Comparison of ENCODE assay signal across 8 cellular contexts in the genomic region with DNA sequence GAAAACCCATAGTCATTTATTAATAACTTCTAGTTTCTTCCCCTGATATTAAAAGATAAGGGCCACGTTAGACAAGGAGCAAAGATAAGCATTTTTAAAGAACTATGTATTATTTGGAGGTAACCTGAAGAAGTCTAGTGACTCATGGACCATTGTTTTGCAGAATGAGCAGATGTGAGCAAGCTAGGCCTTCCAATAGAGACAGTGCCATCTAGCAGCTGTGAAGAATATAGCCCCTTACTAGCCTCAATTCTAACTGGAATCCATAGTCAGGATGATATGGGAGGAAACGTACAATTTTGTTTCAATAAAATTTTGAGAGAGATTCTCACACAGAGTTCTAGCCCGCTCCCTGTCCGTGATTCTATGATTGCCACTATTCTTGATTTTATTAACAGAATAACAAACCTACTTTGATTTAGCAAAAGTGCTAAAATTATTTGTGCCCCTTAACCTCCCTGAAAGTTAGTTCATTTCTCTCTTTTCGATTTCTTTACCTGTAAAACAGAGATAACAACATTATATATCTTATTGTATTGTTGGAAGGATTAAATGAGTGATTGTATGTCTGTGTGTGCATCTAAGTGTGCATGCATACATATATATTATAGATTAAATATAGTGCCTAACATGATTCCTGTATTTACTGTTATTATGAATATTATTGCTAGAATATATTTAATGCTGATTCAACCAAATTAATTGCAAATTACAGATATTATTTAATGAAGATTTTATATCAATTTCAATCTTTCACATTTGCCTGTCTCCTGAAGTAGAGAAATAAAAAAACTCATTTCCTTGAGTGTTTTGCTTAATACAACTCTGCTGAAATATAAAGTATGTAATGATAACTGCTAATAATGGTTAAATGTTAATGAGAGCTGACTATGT. TPM values are rescaled to one million over a fixed set of nuclear protein-coding genes. Genes with fewer than 3 reads are reported as not detected.
DNase-seq lines count a peak whose midpoint lies in the region; ATAC-seq and TF ChIP-seq lines count a peak whose summit lies in the region.

No MANE protein-coding gene starts in this region.

- H3K4me1 ChIP-seq in SK-N-SH (ENCODE audit: control insufficient read depth in 1 of 2, insufficient read depth in 2 of 2, low read depth in 1 of 2, low read length in 1 of 2) = no peaks in the 10 kb centered on the region
- no peaks in the 10 kb centered on the region for H3K4me1 ChIP-seq in sigmoid colon

- H3K36me3 ChIP-seq in GM06990 (ENCODE audit: control insufficient read depth, insufficient read depth, low read length) = no peaks in the 10 kb centered on the region
- H3K36me3 ChIP-seq in SK-N-SH (replicated peaks in 1 of 2; ENCODE audit: control insufficient read depth in 1 of 2, insufficient read depth in 2 of 2, low read length in 1 of 2) = peaks cover 0 to 11% of the 10 kb centered on the region in 2 experiments
- H3K36me3 ChIP-seq in sigmoid colon = no peaks in the 10 kb centered on the region

- 62% methylated on average over 5 of the region's 5 CpGs for WGBS in SK-N-SH (ENCODE audit: low lambda C conversion rate)
- WGBS in sigmoid colon, 2 donors = 55 to 60% methylated on average over 5 of the region's 5 CpGs

- peak; percentile 72 for TF ChIP-seq RAD21 in SK-N-SH (IDR thresholded peaks at IDR 0.05; ENCODE audit: low read length)

- H3K79me2 ChIP-seq in SK-N-SH (ENCODE audit: insufficient read depth) = no peaks in the 10 kb centered on the region

- peaks cover 3% of the 10 kb centered on the region for H3F3A ChIP-seq in SK-N-SH (replicated peaks; ENCODE audit: insufficient read depth)

- H3K9me3 ChIP-seq in SK-N-SH (0 out of 2 replicates have a peak, but pooled peaks cover 1% of the 10 kb centered on the region), sigmoid colon (no peaks in the 10 kb centered on the region)

- intact Hi-C loops in sigmoid colon (cut with DNase I) = no loop called here

- H4K20me1 ChIP-seq in SK-N-SH (ENCODE audit: insufficient read depth) = no peaks in the 10 kb centered on the region

- TF ChIP-seq POLR2A in sigmoid colon (IDR thresholded peaks at IDR 0.05) = no peak

- DNase-seq in GM06990 (ENCODE audit: extremely low read depth, insufficient read length) (no peak), LHCN-M2 (ENCODE audit: low read depth) (peak; percentile 74), SK-N-SH (peak; percentile 30), foreskin melanocyte (peak; percentile 17), sigmoid colon (no peak), mesenteric fat pad (ENCODE audit: low spot score) (no peak)
- no peak for DNase-seq in activated CD4-positive, alpha-beta T cell treated with anti-CD3 and anti-CD28 coated beads for 4 hours

- POLR2A ChIA-PET in SK-N-SH (lab: Yijun Ruan, JAX) = no interaction called here

- TF ChIP-seq EP300 in SK-N-SH (IDR thresholded peaks at IDR 0.05; ENCODE audit: borderline replicate concordance in 1 of 2, low read depth in 1 of 2, low read length in 1 of 2) (no peak), sigmoid colon (IDR thresholded peaks at IDR 0.05) (no peak)

- no peak overlapping the region for H3K4me2 ChIP-seq in SK-N-SH

- H3K27me3 ChIP-seq in GM06990 (replicated peaks; ENCODE audit: control insufficient read depth, insufficient read depth, low read length) = no peaks in the 10 kb centered on the region
- H3K27me3 ChIP-seq in SK-N-SH (ENCODE audit: insufficient read depth) = no peaks in the 10 kb centered on the region
- no peaks in the 10 kb centered on the region for H3K27me3 ChIP-seq in sigmoid colon

- H3K4me3 ChIP-seq in GM06990 (replicated peaks; ENCODE audit: low read depth, low read length) (no peak overlapping the region), SK-N-SH (ENCODE audit: low read depth in 2 of 2, low read length in 1 of 2) (no peak overlapping the region), sigmoid colon (no peak overlapping the region)

- peak; percentile 76 for ATAC-seq in GM21619 (IDR thresholded peaks at IDR 0.05; ENCODE audit: unreplicated experiment)

- H3K27ac ChIP-seq in SK-N-SH (ENCODE audit: low read depth in 2 of 2, low read length in 1 of 2) = no peak overlapping the region
- no peak overlapping the region for H3K27ac ChIP-seq in sigmoid colon

- peak; percentile 69 for TF ChIP-seq CTCF in GM06990 (IDR thresholded peaks at IDR 0.05; ENCODE audit: insufficient read depth, low read length, poor library complexity, severe bottlenecking)
- peak; percentile 81 for TF ChIP-seq CTCF in SK-N-SH (IDR thresholded peaks at IDR 0.05)
- peak in 3 of 4 experiments; percentile 9 to 33 (median 18) for TF ChIP-seq CTCF in sigmoid colon (IDR thresholded peaks at IDR 0.05)

- CTCF ChIA-PET in SK-N-SH (lab: Yijun Ruan, JAX) = interaction anchor here (0.8 to 2.5 kb wide), 10 partner anchors 10 to 146 kb away, joined by 3 to 14 read pairs (median 5); a partner anchor contains a TSS

- H3K9ac ChIP-seq in SK-N-SH = no peak overlapping the region

- H3K9me2 ChIP-seq in SK-N-SH = 0 out of 2 replicates have a peak, but pooled peaks cover 2% of the 10 kb centered on the region

- no peak overlapping the region for H2AFZ ChIP-seq in SK-N-SH (ENCODE audit: low read depth)

TF ChIP-seq in SK-N-SH, 30 proteins besides CTCF, POLR2A, EP300 and RAD21:
- TF ChIP-seq TCF12 (IDR thresholded peaks at IDR 0.05) (peak; percentile 42; the same call in 1 of the 2 replicates), SMC3 (IDR thresholded peaks at IDR 0.05; ENCODE audit: low read depth, low read length) (peak; percentile 78), YY1 (IDR thresholded peaks at IDR 0.05; ENCODE audit: low read depth) (no peak)
- TF ChIP-seq, protein P1, sequence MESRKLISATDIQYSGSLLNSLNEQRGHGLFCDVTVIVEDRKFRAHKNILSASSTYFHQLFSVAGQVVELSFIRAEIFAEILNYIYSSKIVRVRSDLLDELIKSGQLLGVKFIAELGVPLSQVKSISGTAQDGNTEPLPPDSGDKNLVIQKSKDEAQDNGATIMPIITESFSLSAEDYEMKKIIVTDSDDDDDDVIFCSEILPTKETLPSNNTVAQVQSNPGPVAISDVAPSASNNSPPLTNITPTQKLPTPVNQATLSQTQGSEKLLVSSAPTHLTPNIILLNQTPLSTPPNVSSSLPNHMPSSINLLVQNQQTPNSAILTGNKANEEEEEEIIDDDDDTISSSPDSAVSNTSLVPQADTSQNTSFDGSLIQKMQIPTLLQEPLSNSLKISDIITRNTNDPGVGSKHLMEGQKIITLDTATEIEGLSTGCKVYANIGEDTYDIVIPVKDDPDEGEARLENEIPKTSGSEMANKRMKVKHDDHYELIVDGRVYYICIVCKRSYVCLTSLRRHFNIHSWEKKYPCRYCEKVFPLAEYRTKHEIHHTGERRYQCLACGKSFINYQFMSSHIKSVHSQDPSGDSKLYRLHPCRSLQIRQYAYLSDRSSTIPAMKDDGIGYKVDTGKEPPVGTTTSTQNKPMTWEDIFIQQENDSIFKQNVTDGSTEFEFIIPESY (IDR thresholded peaks at IDR 0.05; ENCODE audit: borderline replicate concordance, low read depth) = no peak

RNA-seq across cellular contexts. Expression of a gene that starts 22.7 kb away (rescaled TPM):
- not detected in 2 replicates for total RNA-seq in LHCN-M2 (2014; rRNA removed)
- polyA plus RNA-seq in LHCN-M2 (2012) = not detected
- 0.02 and 0.03 TPM in 2 replicates for polyA plus RNA-seq in SK-N-SH (2012; rRNA removed)
- polyA plus RNA-seq in SK-N-SH (2012; cell fraction: cytosol; rRNA removed) = 0.04 and 0.05 TPM in 2 replicates
- 0.08 and 0.12 TPM in 2 replicates for polyA plus RNA-seq in SK-N-SH (2012; cell fraction: nucleus; rRNA removed)
- not detected for total RNA-seq in sigmoid colon
- polyA plus RNA-seq in sigmoid colon = under 1 TPM in 1 of 3 donors, not detected in 2; 0.01 TPM
- not detected for total RNA-seq in mesenteric fat pad

RNA-seq across cellular contexts. Expression of a gene that starts 48.1 kb away (rescaled TPM):
- total RNA-seq in LHCN-M2 (2014; rRNA removed) (13.6 and 22.4 TPM in 2 replicates), sigmoid colon (10 to 100 TPM in 3 of 4 donors, 1 to 10 TPM in 1; 9.7 to 16.8 (median 13.3) TPM), mesenteric fat pad (16.8 TPM)
- 8.8 TPM for polyA plus RNA-seq in LHCN-M2 (2012)
- polyA plus RNA-seq in SK-N-SH (2012; rRNA removed) (8.5 and 10.9 TPM in 2 replicates), sigmoid colon (10 to 100 TPM; 10.8 to 12.3 (median 11.6) TPM)
- polyA plus RNA-seq in SK-N-SH (2012; cell fraction: cytosol; rRNA removed) = 14.6 and 24.2 TPM in 2 replicates
- polyA plus RNA-seq in SK-N-SH (2012; cell fraction: nucleus; rRNA removed) = 6.2 and 11.9 TPM in 2 replicates

RNA-seq across cellular contexts. Expression of a gene that starts 53.4 kb away (rescaled TPM):
- total RNA-seq in LHCN-M2 (2014; rRNA removed) (1.6 and 14.7 TPM in 2 replicates), sigmoid colon (10 to 100 TPM in 1 of 4 donors, 1 to 10 TPM in 3; 4.9 to 23.5 (median 7.0) TPM), mesenteric fat pad (10.4 TPM)
- polyA plus RNA-seq in LHCN-M2 (2012) = 0.66 TPM
- polyA plus RNA-seq in SK-N-SH (2012; rRNA removed) (2.3 and 2.8 TPM in 2 replicates), sigmoid colon (1 to 10 TPM; 1.0 to 2.1 (median 1.2) TPM)
- polyA plus RNA-seq in SK-N-SH (2012; cell fraction: cytosol; rRNA removed) = 1.5 and 2.3 TPM in 2 replicates
- polyA plus RNA-seq in SK-N-SH (2012; cell fraction: nucleus; rRNA removed) = 6.5 and 15.5 TPM in 2 replicates

Comparison
In these comparisons a context has a peak if more than half of its experiments do, and no peak if none do; other contexts are left out.
1. DNase-seq: peak in LHCN-M2 (single experiment), SK-N-SH (single experiment) and foreskin melanocyte (single experiment); none in GM06990 (single experiment), sigmoid colon (single experiment), activated CD4-positive, alpha-beta T cell treated with anti-CD3 and anti-CD28 coated beads for 4 hours (0 of 2) and mesenteric fat pad (single experiment).
2. CTCF ChIP-seq: peak in every context shown above with its lines; median percentile 81 in SK-N-SH; 69 in GM06990; 18 in sigmoid colon.